8 cellular contexts compared by ENCODE assay signal in genomic region chr22:26367402-26368245, GRCh38.
A peak's percentile ranks its signal among the peaks of the same experiment; 100 is the strongest.
DNase-seq lines count a peak whose midpoint lies in the region; ATAC-seq and TF ChIP-seq lines count a peak whose summit lies in the region.

No MANE protein-coding gene starts in this region.

- peaks cover 17 to 22% (median 18%) of the 10 kb centered on the region in 3 donors for H3K27me3 Mint-ChIP-seq in naive B cell

- no peaks in the 10 kb centered on the region for H3K9me3 Mint-ChIP-seq in naive B cell

- no peak overlapping the region for H3K4me3 Mint-ChIP-seq in naive B cell

- H3K36me3 Mint-ChIP-seq in naive B cell, result no peaks in the 10 kb centered on the region

- peak; percentile 16 to 75 for DNase-seq in NCI-H524 (lab: John Stamatoyannopoulos, UW)
- no peak for DNase-seq in NCI-H524 treated with DMSO at 0.1 percent for 48 hours (lab: John Stamatoyannopoulos, UW)
- peak; percentile 11 for DNase-seq in NCI-H2029 (lab: John Stamatoyannopoulos, UW)
- peak; percentile 60 for DNase-seq in activated CD4-positive, alpha-beta T cell treated with anti-CD3 and anti-CD28 coated beads, Interleukin-2, amount 50 U/mL, for 1 hour
- DNase-seq in dorsolateral prefrontal cortex, result peak in 3 of 10 donors; percentile 18 to 46 (median 24)
- DNase-seq in naive B cell, result peak; percentile 43
- peak; percentile 69 for DNase-seq in superior temporal gyrus (ENCODE audit: extremely low spot score)

- H3K4me3 ChIP-seq in dorsolateral prefrontal cortex, result no peak overlapping the region

- peak; percentile 51 to 84 (median 72) for TF ChIP-seq CTCF in dorsolateral prefrontal cortex (IDR thresholded peaks at IDR 0.05 in 54 of 56, conservative IDR thresholded peaks at IDR 0.05 in 2 of 56; ENCODE audit: low read depth in 1 of 56, partially characterized antibody in 56 of 56)

- peaks cover 0 to 4% (median 2%) of the 10 kb centered on the region in 3 donors for H3K4me1 Mint-ChIP-seq in naive B cell

- ATAC-seq in naive B cell (ENCODE audit: low read depth in 2 of 2) (peak; percentile 67 to 77), GM21390 (IDR thresholded peaks at IDR 0.05; ENCODE audit: unreplicated experiment) (no peak)

- intact Hi-C loops in dorsolateral prefrontal cortex (cut with DNase I), result loop anchor here in 1 of 2 donors (10.0 kb wide), 1 partner anchor 193 kb away; no protein-coding TSS in a partner anchor

- H3K27me3 ChIP-seq in dorsolateral prefrontal cortex, result no peaks in the 10 kb centered on the region

- H3K27ac ChIP-seq in dorsolateral prefrontal cortex, result no peak overlapping the region

- H3K27ac Mint-ChIP-seq in naive B cell, result no peak overlapping the region
